In the genomic region with DNA sequence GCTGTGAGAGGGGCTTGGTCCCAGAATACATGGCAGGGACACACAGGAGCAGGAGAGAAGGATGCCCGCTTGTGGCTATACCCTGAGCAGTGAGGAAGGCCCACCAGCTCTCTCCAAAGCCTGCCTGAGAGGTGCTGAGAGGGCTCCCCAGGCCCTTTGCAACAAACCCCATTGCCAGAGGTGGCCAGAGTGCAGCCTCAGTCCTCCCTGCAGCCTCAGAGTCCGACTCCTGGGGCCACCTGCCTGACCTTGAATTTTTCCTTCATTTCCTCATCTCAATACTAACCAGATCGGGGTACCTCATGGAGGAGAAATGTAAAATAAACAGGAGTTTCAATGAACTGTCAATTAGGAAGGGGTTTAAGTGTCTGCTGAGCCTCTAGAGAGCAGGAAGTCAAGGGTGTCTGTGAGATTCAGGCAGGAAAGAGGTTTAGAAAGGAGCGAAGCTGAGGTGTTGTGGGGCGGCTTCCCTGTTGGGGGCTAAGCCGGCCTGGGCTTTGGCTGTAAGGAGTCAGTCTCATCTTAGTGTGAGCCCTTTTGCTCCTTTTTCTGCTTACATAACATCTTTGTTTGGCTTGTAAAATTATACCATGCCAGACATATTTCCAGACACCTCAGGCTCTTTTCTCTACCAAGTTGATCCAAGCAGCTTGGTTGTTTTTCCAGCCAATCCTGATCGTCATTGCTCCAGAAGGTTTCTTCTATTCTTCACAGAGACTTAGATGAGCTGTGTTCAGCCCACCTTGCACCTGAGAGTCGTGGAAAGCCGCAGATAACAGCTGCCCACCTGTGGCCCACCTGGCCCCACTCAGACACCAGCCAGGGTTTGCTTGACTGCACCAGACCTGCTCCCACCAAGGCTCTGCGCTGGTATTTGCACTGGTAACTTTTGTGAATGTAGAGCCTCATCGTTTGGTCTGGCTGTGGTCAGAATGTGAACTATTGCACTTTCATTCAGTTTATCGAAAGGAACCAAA, we compare ENCODE assay signal across 8 cellular contexts. TPM values are rescaled to one million over a fixed set of nuclear protein-coding genes. Genes with fewer than 3 reads are reported as not detected.
A peak's percentile ranks its signal among the peaks of the same experiment; 100 is the strongest.
DNase-seq lines count a peak whose midpoint lies in the region; ATAC-seq and TF ChIP-seq lines count a peak whose summit lies in the region.

No MANE protein-coding gene starts in this region.

- intact Hi-C loops in activated B cell treated with CpG ODN at 0.5 μM for 24 hours (cut with micrococcal nuclease), result loop anchor here (1.0 kb wide), 1 partner anchor 8 kb away; no protein-coding TSS in a partner anchor
- intact Hi-C loops in sciatic nerve (cut with DNase I), result no loop called here

- peaks cover 24% of the 10 kb centered on the region for H3K36me3 Mint-ChIP-seq in activated naive CD4-positive, alpha-beta T cell treated with anti-CD3 and anti-CD28 coated beads, Interleukin-2, amount 10 ng/mL, durations not matched to agents 7 days and 5 days
- peaks cover 16% of the 10 kb centered on the region for H3K36me3 Mint-ChIP-seq in activated B cell treated with CpG ODN at 0.5 μM for 24 hours (ENCODE audit: low read depth)

- H3K9me3 Mint-ChIP-seq in activated naive CD4-positive, alpha-beta T cell treated with anti-CD3 and anti-CD28 coated beads, Interleukin-2, amount 10 ng/mL, durations not matched to agents 7 days and 5 days, result no peaks in the 10 kb centered on the region
- no peaks in the 10 kb centered on the region for H3K9me3 Mint-ChIP-seq in activated B cell treated with CpG ODN at 0.5 μM for 24 hours

- H3K27ac Mint-ChIP-seq in activated naive CD4-positive, alpha-beta T cell treated with anti-CD3 and anti-CD28 coated beads, Interleukin-2, amount 10 ng/mL, durations not matched to agents 7 days and 5 days, result peak overlapping the region; percentile 97
- H3K27ac Mint-ChIP-seq in activated B cell treated with CpG ODN at 0.5 μM for 24 hours, result peak overlapping the region; percentile 71

- H3K27me3 Mint-ChIP-seq in activated naive CD4-positive, alpha-beta T cell treated with anti-CD3 and anti-CD28 coated beads, Interleukin-2, amount 10 ng/mL, durations not matched to agents 7 days and 5 days, result no peaks in the 10 kb centered on the region
- no peaks in the 10 kb centered on the region for H3K27me3 Mint-ChIP-seq in activated B cell treated with CpG ODN at 0.5 μM for 24 hours

- peak overlapping the region; percentile 56 for H3K4me3 Mint-ChIP-seq in activated naive CD4-positive, alpha-beta T cell treated with anti-CD3 and anti-CD28 coated beads, Interleukin-2, amount 10 ng/mL, durations not matched to agents 7 days and 5 days
- H3K4me3 Mint-ChIP-seq in activated B cell treated with CpG ODN at 0.5 μM for 24 hours, result peak overlapping the region; percentile 50

- peak; percentile 60 for ATAC-seq in HG03045 (IDR thresholded peaks at IDR 0.05; ENCODE audit: unreplicated experiment)
- peak; percentile 42 for ATAC-seq in activated B cell treated with CpG ODN at 0.5 μM for 24 hours (ENCODE audit: low read depth)
- ATAC-seq in stimulated activated naive CD8-positive, alpha-beta T cell treated with anti-CD3 and anti-CD28 coated beads, Interleukin-15, Interleukin-2, amounts not matched to agents 100 U/mL and 50 U/mL, for 24 hours, result peak; percentile 17
- ATAC-seq in sciatic nerve, result no peak

- POLR2A ChIA-PET in activated B cell treated with CpG ODN at 0.5 μM for 24 hours (lab: Charles Lee), result interaction anchor here (0.6 to 13.3 kb wide), 7 partner anchors 7 to 75 kb away, joined by 3 to 272 read pairs (median 3); a partner anchor contains a TSS

- no peak for TF ChIP-seq CTCF in activated B cell treated with CpG ODN at 0.5 μM for 24 hours (IDR thresholded peaks at IDR 0.05)

- CTCF ChIA-PET in activated naive CD4-positive, alpha-beta T cell treated with anti-CD3 and anti-CD28 coated beads, Interleukin-2, amount 10 ng/mL, durations not matched to agents 7 days and 5 days (lab: Charles Lee), result interaction anchor here (1.1 to 3.1 kb wide), 7 partner anchors 8 to 54 kb away, joined by 3 to 8 read pairs (median 4); no protein-coding TSS in a partner anchor
- CTCF ChIA-PET in activated B cell treated with CpG ODN at 0.5 μM for 24 hours (lab: Charles Lee), result interaction anchor here (0.8 to 7.2 kb wide), 4 partner anchors 8 to 39 kb away, joined by 3 to 33 read pairs (median 4); no protein-coding TSS in a partner anchor

- H3K4me1 Mint-ChIP-seq in activated naive CD4-positive, alpha-beta T cell treated with anti-CD3 and anti-CD28 coated beads, Interleukin-2, amount 10 ng/mL, durations not matched to agents 7 days and 5 days, result peaks cover 96% of the 10 kb centered on the region
- peaks cover 88% of the 10 kb centered on the region for H3K4me1 Mint-ChIP-seq in activated B cell treated with CpG ODN at 0.5 μM for 24 hours

- peak; percentile 61 for DNase-seq in activated naive CD4-positive, alpha-beta T cell treated with anti-CD3 and anti-CD28 coated beads, Interleukin-2, amount 10 ng/mL, durations not matched to agents 7 days and 5 days
- no peak for DNase-seq in activated naive CD4-positive, alpha-beta T cell treated with Interleukin-2 at 50 U/mL for 16 hours
- no peak for DNase-seq in activated B cell treated with CpG ODN at 0.5 μM for 24 hours
- no peak for DNase-seq in stimulated activated naive CD8-positive, alpha-beta T cell treated with anti-CD3 and anti-CD28 coated beads, Interleukin-15, Interleukin-2, amounts not matched to agents 100 U/mL and 50 U/mL, for 24 hours
- DNase-seq in sciatic nerve (ENCODE audit: low spot score), result no peak
- no peak for DNase-seq in hypothalamus (lab: John Stamatoyannopoulos, UW)
- DNase-seq in activated CD8-positive, alpha-beta memory T cell treated with anti-CD3 and anti-CD28 coated beads, Interleukin-2, amount 50 U/mL, for 4 hours, result no peak

RNA-seq across cellular contexts. Expression of a gene that starts 36.7 kb away (rescaled TPM):
- total RNA-seq in activated B cell treated with CpG ODN at 0.5 μM for 24 hours (70.5 and 82.1 TPM in 2 replicates), sciatic nerve (19.5 TPM)
